In the genomic region with DNA sequence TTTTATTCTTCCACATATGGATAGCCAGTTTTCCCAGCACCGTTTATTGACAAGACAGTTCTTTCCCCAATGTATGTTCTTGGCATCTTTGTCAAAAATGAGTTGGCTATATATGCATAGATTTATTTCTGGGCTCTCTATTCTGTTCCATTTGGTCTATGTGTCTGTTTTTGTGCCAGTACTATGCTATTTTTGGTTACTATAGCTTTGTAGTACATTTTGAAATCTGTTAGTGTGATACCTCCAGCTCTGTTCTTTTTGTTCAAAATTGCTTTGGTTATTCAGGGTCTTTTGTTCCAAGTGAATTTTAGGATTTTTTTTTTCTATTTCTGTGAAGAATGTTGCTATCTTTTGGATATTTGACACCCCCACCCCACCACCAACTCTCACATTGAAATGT, we compare ENCODE assay signal across 36 cellular contexts. TPM values are rescaled to one million over a fixed set of nuclear protein-coding genes. Genes with fewer than 3 reads are reported as not detected.
"Had no signal": no experiment of that assay in that cellular context is flagged by ENCODE, and none has a peak within 500 bp of the region (broad histone marks: within the 10 kb centered on the region; RNA-seq: fewer than 3 reads in every experiment).

No MANE protein-coding gene starts in this region.

- H3K27me3 ChIP-seq: ascending aorta, cardiac muscle cell had no signal

- H3K9me3 Mint-ChIP-seq: activated naive CD4-positive, alpha-beta T cell treated with anti-CD3 and anti-CD28 coated beads, Interleukin-2, amount 50 U/mL, for 24 hours; central memory CD8-positive, alpha-beta T cell had no signal

- H3K36me3 Mint-ChIP-seq: activated naive CD4-positive, alpha-beta T cell treated with anti-CD3 and anti-CD28 coated beads, Interleukin-2, amount 10 ng/mL, durations not matched to agents 7 days and 5 days; activated naive CD8-positive, alpha-beta T cell treated with anti-CD3 and anti-CD28 coated beads, Interleukin-2, amount 10 ng/mL, durations not matched to agents 7 days and 5 days; brain had no signal

- ATAC-seq: activated CD8-positive, alpha-beta T cell treated with anti-CD3 and anti-CD28 coated beads for 36 hours; activated naive CD8-positive, alpha-beta T cell treated with anti-CD3 and anti-CD28 coated beads, Interleukin-2, amount 50 U/mL, for 24 hours; activated T-cell treated with anti-CD3 and anti-CD28 coated beads, Interleukin-2, amount 50 U/mL, for 4 hours; activated T-cell treated with anti-CD3 and anti-CD28 coated beads, Interleukin-2, amount 50 U/mL, for 72 hours; activated T-helper 17 cell treated with anti-CD3 and anti-CD28 coated beads, Interleukin-2, amount 50 U/mL, for 72 hours had no signal

- H3K36me3 ChIP-seq: ascending aorta, cardiac muscle cell had no signal

- H3K4me3 ChIP-seq: ascending aorta, cardiac muscle cell had no signal

- H3K27ac Mint-ChIP-seq: activated B cell treated with CpG ODN at 0.5 μM for 24 hours; activated CD4-positive, alpha-beta memory T cell treated with anti-CD3 and anti-CD28 coated beads for 36 hours; activated CD4-positive, alpha-beta T cell treated with anti-CD3 and anti-CD28 coated beads, Interleukin-2, amount 10 ng/mL, durations not matched to agents 24 days and 14 days; activated CD8-positive, alpha-beta T cell treated with anti-CD3 and anti-CD28 coated beads for 36 hours; activated naive CD4-positive, alpha-beta T cell treated with anti-CD3 and anti-CD28 coated beads, Interleukin-2, amount 10 ng/mL, durations not matched to agents 7 days and 5 days; activated naive CD4-positive, alpha-beta T cell treated with anti-CD3 and anti-CD28 coated beads, Interleukin-2, amount 50 U/mL, for 24 hours; activated naive CD8-positive, alpha-beta T cell; activated naive CD8-positive, alpha-beta T cell treated with anti-CD3 and anti-CD28 coated beads, Interleukin-2, amount 10 ng/mL, durations not matched to agents 7 days and 5 days; activated naive CD8-positive, alpha-beta T cell treated with anti-CD3 and anti-CD28 coated beads, Interleukin-2, amount 50 U/mL, for 24 hours; activated T-cell treated with anti-CD3 and anti-CD28 coated beads, Interleukin-2, amount 50 U/mL, for 72 hours; activated T-helper 1 cell treated with anti-CD3 and anti-CD28 coated beads, Interleukin-12 subunit alpha, Interleukin-12 subunit beta, Interleukin-2, Interleukin-4 antibody, amounts not matched to agents 30 ng/mL and 10 ng/mL and 1 ng/mL, durations not matched to agents 14 hours and 24 hours and 36 hours; activated T-helper 17 cell treated with anti-CD3 and anti-CD28 coated beads, Interleukin-2, amount 50 U/mL, for 72 hours; T-helper 1 cell treated with Interleukin-12 subunit alpha and Interleukin-12 subunit beta and Interleukin-4 antibody, amounts not matched to agents 30 μg/mL and 1 μg/mL, for 36 hours; T-helper 2 cell treated with Interferon-gamma antibody and Interleukin-4, amounts not matched to agents 5 μg/mL and 100 μg/mL, for 36 hours had no signal

- H3K4me1 Mint-ChIP-seq: activated B cell treated with CpG ODN at 0.5 μM for 24 hours; activated naive CD4-positive, alpha-beta T cell treated with anti-CD3 and anti-CD28 coated beads, Interleukin-2, amount 50 U/mL, for 24 hours; activated naive CD8-positive, alpha-beta T cell treated with anti-CD3 and anti-CD28 coated beads, Interleukin-2, amount 10 ng/mL, durations not matched to agents 7 days and 5 days; activated T-helper 17 cell treated with anti-CD3 and anti-CD28 coated beads, Interleukin-2, amount 50 U/mL, for 72 hours; brain; central memory CD8-positive, alpha-beta T cell had no signal

- H3K4me3 Mint-ChIP-seq: activated B cell treated with CpG ODN at 0.5 μM for 24 hours; activated CD4-positive, alpha-beta memory T cell treated with anti-CD3 and anti-CD28 coated beads for 36 hours; activated CD4-positive, alpha-beta T cell treated with anti-CD3 and anti-CD28 coated beads, Interleukin-2, amount 10 ng/mL, durations not matched to agents 24 days and 14 days; activated CD8-positive, alpha-beta T cell treated with anti-CD3 and anti-CD28 coated beads for 36 hours; activated naive CD4-positive, alpha-beta T cell treated with anti-CD3 and anti-CD28 coated beads, Interleukin-2, amount 10 ng/mL, durations not matched to agents 7 days and 5 days; activated naive CD4-positive, alpha-beta T cell treated with anti-CD3 and anti-CD28 coated beads, Interleukin-2, amount 50 U/mL, for 24 hours; activated naive CD8-positive, alpha-beta T cell; activated naive CD8-positive, alpha-beta T cell treated with anti-CD3 and anti-CD28 coated beads, Interleukin-2, amount 10 ng/mL, durations not matched to agents 7 days and 5 days; activated naive CD8-positive, alpha-beta T cell treated with anti-CD3 and anti-CD28 coated beads, Interleukin-2, amount 50 U/mL, for 24 hours; activated T-cell treated with anti-CD3 and anti-CD28 coated beads, Interleukin-2, amount 50 U/mL, for 4 hours; activated T-cell treated with anti-CD3 and anti-CD28 coated beads, Interleukin-2, amount 50 U/mL, for 72 hours; activated T-helper 1 cell treated with anti-CD3 and anti-CD28 coated beads, Interleukin-12 subunit alpha, Interleukin-12 subunit beta, Interleukin-2, Interleukin-4 antibody, amounts not matched to agents 30 ng/mL and 10 ng/mL and 1 ng/mL, durations not matched to agents 14 hours and 24 hours and 36 hours; activated T-helper 17 cell treated with anti-CD3 and anti-CD28 coated beads, Interleukin-2, amount 50 U/mL, for 72 hours; central memory CD8-positive, alpha-beta T cell; T-helper 1 cell treated with Interleukin-12 subunit alpha and Interleukin-12 subunit beta and Interleukin-4 antibody, amounts not matched to agents 30 μg/mL and 1 μg/mL, for 36 hours; T-helper 2 cell treated with Interferon-gamma antibody and Interleukin-4, amounts not matched to agents 5 μg/mL and 100 μg/mL, for 36 hours had no signal

- DNase-seq: activated B cell treated with CpG ODN at 0.5 μM for 24 hours; activated CD4-positive, alpha-beta memory T cell treated with anti-CD3 and anti-CD28 coated beads for 36 hours; activated CD4-positive, alpha-beta T cell treated with anti-CD3 and anti-CD28 coated beads for 4 hours; activated CD4-positive, alpha-beta T cell treated with anti-CD3 and anti-CD28 coated beads, Interleukin-2, amount 10 ng/mL, durations not matched to agents 24 days and 14 days; activated CD4-positive, alpha-beta T cell treated with anti-CD3 and anti-CD28 coated beads, Interleukin-2, amount 50 U/mL, for 1 hour; activated CD4-positive, alpha-beta T cell treated with anti-CD3 and anti-CD28 coated beads, Interleukin-2, amount 50 U/mL, for 4 hours; activated CD4-positive, CD25-positive, alpha-beta regulatory T cell treated with anti-CD3 and anti-CD28 coated beads, Interleukin-2, amount 50 U/mL, for 72 hours; activated CD8-positive, alpha-beta memory T cell treated with anti-CD3 and anti-CD28 coated beads, Interleukin-2, amount 50 U/mL, for 4 hours; activated CD8-positive, alpha-beta T cell treated with anti-CD3 and anti-CD28 coated beads for 36 hours; activated gamma-delta T cell; activated naive CD4-positive, alpha-beta T cell treated with anti-CD3 and anti-CD28 coated beads, Interleukin-2, amount 10 ng/mL, durations not matched to agents 7 days and 5 days; activated naive CD4-positive, alpha-beta T cell treated with Interleukin-2 at 50 U/mL for 16 hours; activated naive CD8-positive, alpha-beta T cell treated with anti-CD3 and anti-CD28 coated beads, Interleukin-2, amount 10 ng/mL, durations not matched to agents 7 days and 5 days; activated naive CD8-positive, alpha-beta T cell treated with anti-CD3 and anti-CD28 coated beads, Interleukin-2, amount 50 U/mL, for 24 hours; activated T-cell treated with anti-CD3 and anti-CD28 coated beads for 4 hours; activated T-cell treated with anti-CD3 and anti-CD28 coated beads, Interleukin-2, amount 50 U/mL, for 1 hour; activated T-cell treated with anti-CD3 and anti-CD28 coated beads, Interleukin-2, amount 50 U/mL, for 4 hours; activated T-cell treated with anti-CD3 and anti-CD28 coated beads, Interleukin-2, amount 50 U/mL, for 72 hours; T-helper 1 cell; T-helper 2 cell; T-helper 9 cell had no signal

- H3K4me1 ChIP-seq: ascending aorta had no signal

- H3K27ac ChIP-seq: ascending aorta, cardiac muscle cell, VCaP had no signal

RNA-seq across cellular contexts. Expression of a gene that starts 54.6 kb away (rescaled TPM):
- total RNA-seq: activated B cell treated with CpG ODN at 0.5 μM for 24 hours; activated CD4-positive, alpha-beta memory T cell treated with anti-CD3 and anti-CD28 coated beads for 36 hours; activated CD4-positive, alpha-beta T cell treated with anti-CD3 and anti-CD28 coated beads, Interleukin-2, amount 10 ng/mL, durations not matched to agents 24 days and 14 days; activated CD8-positive, alpha-beta memory T cell treated with anti-CD3 and anti-CD28 coated beads for 36 hours; activated CD8-positive, alpha-beta T cell treated with anti-CD3 and anti-CD28 coated beads for 36 hours; activated naive CD8-positive, alpha-beta T cell treated with anti-CD3 and anti-CD28 coated beads, Interleukin-2, amount 10 ng/mL, durations not matched to agents 7 days and 5 days; activated T-cell treated with anti-CD3 and anti-CD28 coated beads, Interleukin-2, amount 50 U/mL, for 4 hours; activated T-cell treated with anti-CD3 and anti-CD28 coated beads, Interleukin-2, amount 50 U/mL, for 72 hours; activated T-helper 1 cell treated with anti-CD3 and anti-CD28 coated beads, Interleukin-12 subunit alpha, Interleukin-12 subunit beta, Interleukin-2, Interleukin-4 antibody, amounts not matched to agents 30 ng/mL and 10 ng/mL and 1 ng/mL, durations not matched to agents 14 hours and 24 hours and 36 hours; activated T-helper 17 cell treated with anti-CD3 and anti-CD28 coated beads, Interleukin-2, amount 50 U/mL, for 72 hours; ascending aorta; bronchial epithelial cell; cardiac muscle cell; cerebellum had no signal
- polyA plus RNA-seq: adipose tissue, cardiac muscle cell had no signal
